Comparison of ENCODE assay signal across 17 cellular contexts in the genomic region with DNA sequence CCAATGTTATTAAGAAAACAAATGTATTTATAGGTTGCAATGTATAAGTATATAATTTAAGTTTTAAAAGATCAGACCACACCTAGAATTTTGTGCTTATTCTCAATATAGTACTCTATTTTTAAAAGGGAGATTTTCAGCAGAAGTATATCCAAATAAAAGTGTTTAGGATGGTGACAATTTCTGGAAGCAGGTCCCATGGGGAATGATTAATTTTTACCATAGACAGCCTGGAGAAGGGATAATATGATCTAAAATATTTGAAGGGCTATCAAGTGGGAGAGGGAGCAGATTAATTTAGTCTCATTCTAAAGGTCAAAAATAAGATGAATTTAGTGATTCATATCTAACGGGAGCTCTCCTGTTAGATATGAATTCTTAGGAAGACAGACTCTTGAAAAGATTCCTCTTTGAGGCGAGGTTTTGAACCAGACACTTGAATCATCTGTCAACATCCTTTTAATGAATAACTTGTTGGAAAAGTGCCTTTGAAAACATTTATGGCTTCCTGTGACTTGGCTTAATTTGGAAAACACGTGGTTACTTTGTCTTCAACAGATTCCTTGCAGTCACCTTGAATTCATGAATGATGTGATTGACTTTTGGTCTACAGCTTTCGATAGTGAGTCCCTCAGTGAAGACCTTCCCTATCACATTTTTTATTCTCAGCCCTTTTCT. TPM values are rescaled to one million over a fixed set of nuclear protein-coding genes. Genes with fewer than 3 reads are reported as not detected.
DNase-seq lines count a peak whose midpoint lies in the region; ATAC-seq, FAIRE-seq and TF ChIP-seq lines count a peak whose summit lies in the region.
"Had no signal": no experiment of that assay in that cellular context is flagged by ENCODE, and none has a peak within 500 bp of the region (broad histone marks: within the 10 kb centered on the region; RNA-seq: fewer than 3 reads in every experiment).

No MANE protein-coding gene starts in this region.

- TF ChIP-seq RAD21 in liver (IDR thresholded peaks at IDR 0.05) = no peak
- TF ChIP-seq RAD21 in HepG2 (CRISPR knock-in tag; IDR thresholded peaks at IDR 0.05) = no peak

- in situ Hi-C loops in HepG2 (cut with HindIII; ENCODE audit: extremely low pct_ligation_motif_present, low pct_unique_long_range_greater_than_20kb) = no loop called here

- H3K4me1 ChIP-seq in liver (ENCODE audit: control insufficient read depth in 4 of 4, insufficient read depth in 4 of 4, low read length in 3 of 4) = peaks cover 0 to 4% (median 2%) of the 10 kb centered on the region in 4 donors
- no peaks in the 10 kb centered on the region for H3K4me1 ChIP-seq in HepG2 (ENCODE audit: insufficient read depth, low read length)
- peaks cover 9% of the 10 kb centered on the region for H3K4me1 ChIP-seq in adipocyte (ENCODE audit: control insufficient read depth, insufficient read depth, low read length)
- no peaks in the 10 kb centered on the region for H3K4me1 ChIP-seq in foreskin keratinocyte
- H3K4me1 ChIP-seq in trophoblast cell (ENCODE audit: control insufficient read depth in 1 of 2, insufficient read depth in 2 of 2, low read length in 2 of 2) = no peaks in the 10 kb centered on the region
- H3K4me1 ChIP-seq: spleen, thyroid gland had no signal

- H3K4me3 ChIP-seq in liver (ENCODE audit: low read depth in 1 of 3, low read length in 3 of 3) (no peak overlapping the region), HepG2 (replicated peaks in 1 of 3; ENCODE audit: insufficient read depth in 1 of 3, low read depth in 2 of 3, low read length in 3 of 3) (no peak overlapping the region), adipocyte (ENCODE audit: low read length) (no peak overlapping the region), trophoblast cell (ENCODE audit: low read depth, low read length) (no peak overlapping the region)
- H3K4me3 ChIP-seq: MG63, spleen, thyroid gland had no signal

- no peak overlapping the region for H2BK120ac ChIP-seq in trophoblast cell (ENCODE audit: insufficient read depth, low read length, poor library complexity)

- H3K9ac ChIP-seq in liver (ENCODE audit: low read depth in 1 of 2, low read length in 2 of 2) (peak overlapping the region in 1 of 2 donors; percentile 53), HepG2 (ENCODE audit: insufficient read depth, low read depth, low read length) (no peak overlapping the region), adipocyte (ENCODE audit: low read length) (no peak overlapping the region), trophoblast cell (ENCODE audit: low read length) (no peak overlapping the region)

- H3K4me2 ChIP-seq in HepG2 (ENCODE audit: low read depth, low read length) = no peak overlapping the region
- no peak overlapping the region for H3K4me2 ChIP-seq in trophoblast cell (ENCODE audit: low read length)

- H4K20me1 ChIP-seq in HepG2 (ENCODE audit: insufficient read depth, low read length) = no peaks in the 10 kb centered on the region

- H3K27me3 ChIP-seq in liver (ENCODE audit: control insufficient read depth in 4 of 4, insufficient read depth in 4 of 4, low read length in 3 of 4) (no peaks in the 10 kb centered on the region), HepG2 (ENCODE audit: control insufficient read depth in 1 of 2, insufficient read depth in 2 of 2, low read length in 2 of 2) (peaks cover 0 to 1% of the 10 kb centered on the region in 2 experiments; a peak in 1 of 5 replicates), adipocyte (replicated peaks; ENCODE audit: control insufficient read depth, insufficient read depth, low read length) (no peaks in the 10 kb centered on the region), foreskin keratinocyte (no peaks in the 10 kb centered on the region), trophoblast cell (ENCODE audit: insufficient read depth, low read length) (no peaks in the 10 kb centered on the region)
- H3K27me3 ChIP-seq: MG63, neutrophil, thyroid gland had no signal

- no peaks in the 10 kb centered on the region for H3K36me3 ChIP-seq in liver (ENCODE audit: control insufficient read depth in 4 of 4, insufficient read depth in 3 of 4, low read depth in 1 of 4, low read length in 3 of 4)
- no peaks in the 10 kb centered on the region for H3K36me3 ChIP-seq in HepG2 (replicated peaks in 1 of 2; ENCODE audit: control insufficient read depth in 1 of 2, insufficient read depth in 2 of 2, low read length in 2 of 2)
- H3K36me3 ChIP-seq in adipocyte (ENCODE audit: control insufficient read depth, insufficient read depth, low read length, severe bottlenecking) = no peaks in the 10 kb centered on the region
- no peaks in the 10 kb centered on the region for H3K36me3 ChIP-seq in trophoblast cell (ENCODE audit: control insufficient read depth in 1 of 2, insufficient read depth in 2 of 2, low read length in 2 of 2)
- H3K36me3 ChIP-seq: MG63, neutrophil, spleen, thyroid gland had no signal

- TF ChIP-seq CTCF in liver (IDR thresholded peaks at IDR 0.05; ENCODE audit: low read depth, low read length, missing input control) = no peak
- TF ChIP-seq CTCF in HepG2 (CRISPR knock-in tag; IDR thresholded peaks at IDR 0.05) = no peak
- TF ChIP-seq CTCF in foreskin keratinocyte (conservative IDR thresholded peaks at IDR 0.05) = no peak

- BruUV-seq in HepG2 (replicated peaks; lab: Mats Ljungman, UMichigan) = no TSS peak

- intact Hi-C loops in HepG2 (cut with micrococcal nuclease; ENCODE audit: unreplicated experiment) = no loop called here

- no peak overlapping the region for H2BK5ac ChIP-seq in trophoblast cell (ENCODE audit: low read depth, low read length, poor library complexity)

- no peak overlapping the region for H4K12ac ChIP-seq in trophoblast cell (ENCODE audit: low read depth, low read length)

- no peak for TF ChIP-seq POLR2A in HepG2 (IDR thresholded peaks at IDR 0.05; ENCODE audit: insufficient read depth in 1 of 2, low read depth in 2 of 2, low read length in 2 of 2)
- no peak for TF ChIP-seq POLR2A in GM18505 (IDR thresholded peaks at IDR 0.05; ENCODE audit: borderline replicate concordance, extremely low read depth, insufficient read depth, insufficient read length)

- H3K79me2 ChIP-seq in HepG2 (ENCODE audit: insufficient read depth, low read length) (no peaks in the 10 kb centered on the region), trophoblast cell (ENCODE audit: control insufficient read depth, insufficient read depth, low read length, poor library complexity) (no peaks in the 10 kb centered on the region)

- H3K18ac ChIP-seq in trophoblast cell (ENCODE audit: low read length) = no peak overlapping the region

- no peak overlapping the region for H3K23ac ChIP-seq in trophoblast cell (ENCODE audit: low read length)

- H2BK12ac ChIP-seq in trophoblast cell (ENCODE audit: low read length) = no peak overlapping the region

- CTCF ChIA-PET in HepG2 (lab: Yijun Ruan, JAX; ENCODE audit: low intra/inter-chr PET ratio, low total read pairs) = no interaction called here

- no peaks in the 10 kb centered on the region for H3K79me1 ChIP-seq in trophoblast cell (ENCODE audit: low read length)

- H3K14ac ChIP-seq in trophoblast cell (ENCODE audit: low read length) = no peak overlapping the region

- FAIRE-seq in HepG2 (lab: Jason Lieb, UNC) = no peak

- POLR2A ChIA-PET in HepG2 (lab: Yijun Ruan, JAX) = no interaction called here

- H2AFZ ChIP-seq in HepG2 (ENCODE audit: low read length) (no peak overlapping the region), trophoblast cell (ENCODE audit: insufficient read depth, low read length, poor library complexity) (no peak overlapping the region)

- ATAC-seq in HepG2 = no peak
- ATAC-seq in foreskin keratinocyte = no peak
- ATAC-seq in GM18505 (IDR thresholded peaks at IDR 0.05; ENCODE audit: unreplicated experiment) = no peak
- no peak for ATAC-seq in GM21529 (IDR thresholded peaks at IDR 0.05; ENCODE audit: unreplicated experiment)
- ATAC-seq: left ventricle myocardium superior had no signal

- no peak for TF ChIP-seq EP300 in HepG2 (IDR thresholded peaks at IDR 0.05; ENCODE audit: low read depth in 2 of 2, low read length in 2 of 2)
- TF ChIP-seq EP300 in HepG2 (CRISPR knock-in tag; IDR thresholded peaks at IDR 0.05; ENCODE audit: borderline replicate concordance) = no peak

- no peak overlapping the region for H3K4ac ChIP-seq in trophoblast cell (ENCODE audit: low read depth, low read length)

- no peak overlapping the region for H4K8ac ChIP-seq in trophoblast cell (ENCODE audit: low read depth, low read length)

- H3K27ac ChIP-seq in liver (ENCODE audit: low read depth in 1 of 2, low read length in 2 of 2) (peak overlapping the region; percentile 38 to 61), HepG2 (ENCODE audit: extremely low read length, insufficient read depth, low read length) (no peak overlapping the region), foreskin keratinocyte (no peak overlapping the region), trophoblast cell (ENCODE audit: low read depth, low read length) (no peak overlapping the region)
- H3K27ac ChIP-seq: neutrophil, spleen, thyroid gland had no signal

- no peak overlapping the region for H2AK5ac ChIP-seq in trophoblast cell (ENCODE audit: low read length)

- no peak overlapping the region for H4K91ac ChIP-seq in trophoblast cell (ENCODE audit: low read depth, low read length)

- H3K9me3 ChIP-seq in liver (ENCODE audit: control insufficient read depth in 4 of 4, low read length in 3 of 4) = no peaks in the 10 kb centered on the region
- no peaks in the 10 kb centered on the region for H3K9me3 ChIP-seq in HepG2 (ENCODE audit: low read length)
- H3K9me3 ChIP-seq in adipocyte (ENCODE audit: control insufficient read depth, low read length) = peaks cover 3% of the 10 kb centered on the region
- H3K9me3 ChIP-seq in trophoblast cell (ENCODE audit: insufficient read depth, low read depth, low read length) = no peaks in the 10 kb centered on the region
- H3K9me3 ChIP-seq: MG63, neutrophil, thyroid gland had no signal

- 18% methylated on average over 4 of the region's 4 CpGs for WGBS in liver
- WGBS in HepG2 (ENCODE audit: low lambda C conversion rate) = 3% methylated on average over 4 of the region's 4 CpGs
- WGBS in trophoblast cell (ENCODE audit: extremely low coverage, insufficient coverage, insufficient read length) = no CpG with 5 or more reads among the region's 4 CpGs

- no peak for DNase-seq in HepG2 (ENCODE audit: low spot score)
- peak; percentile 15 for DNase-seq in adipocyte (ENCODE audit: low read depth)
- peak; percentile 24 to 49 for DNase-seq in foreskin keratinocyte
- no peak for DNase-seq in SIG-M5 (lab: John Stamatoyannopoulos, UW)
- no peak for DNase-seq in trophoblast cell
- DNase-seq: activated CD8-positive, alpha-beta memory T cell treated with anti-CD3 and anti-CD28 coated beads, Interleukin-2, amount 50 U/mL, for 4 hours; activated naive CD8-positive, alpha-beta T cell treated with anti-CD3 and anti-CD28 coated beads for 36 hours; glutamatergic neuron; left ventricle myocardium superior; MG63; Right ventricle myocardium superior; spleen; thyroid gland had no signal

RNA-seq across cellular contexts. Expression of a gene that starts 29.3 kb away (rescaled TPM):
- total RNA-seq in liver (not detected), HepG2 (2016; rRNA removed; fragmentation: Illumina TruSeq; extraction: Trizol) (not detected in 2 replicates), foreskin keratinocyte (not detected in 2 replicates)
- polyA plus RNA-seq in liver (not detected), HepG2 (2011; rRNA removed) (not detected in 2 replicates), foreskin keratinocyte (not detected in 2 replicates)
- total RNA-seq in HepG2 (2016; cell fraction: cytosol; rRNA removed; fragmentation: Illumina TruSeq; extraction: Trizol; ENCODE audit: low read depth) = not detected in 2 replicates
- total RNA-seq in HepG2 (2016; cell fraction: insoluble cytoplasmic fraction; rRNA removed; fragmentation: Illumina TruSeq; extraction: Trizol) = not detected in 2 replicates
- not detected in 2 replicates for total RNA-seq in HepG2 (2016; cell fraction: membrane; rRNA removed; fragmentation: Illumina TruSeq; extraction: Trizol)
- not detected in 2 replicates for total RNA-seq in HepG2 (2016; cell fraction: nucleus; rRNA removed; fragmentation: Illumina TruSeq; extraction: Trizol)
- not detected in 2 replicates for polyA plus RNA-seq in HepG2 (2011; cell fraction: cytosol; rRNA removed)
- polyA plus RNA-seq in HepG2 (2011; cell fraction: nucleus; rRNA removed) = not detected in 2 replicates
- polyA plus RNA-seq in HepG2 (2012) = not detected in 2 replicates
- polyA plus RNA-seq in HepG2 (2016; cell fraction: cytosol; fragmentation: Illumina TruSeq; extraction: Trizol; ENCODE audit: low read depth) = not detected in 2 replicates
- not detected in 2 replicates for polyA plus RNA-seq in HepG2 (2016; cell fraction: insoluble cytoplasmic fraction; fragmentation: Illumina TruSeq; extraction: Trizol; ENCODE audit: low read depth)
- polyA plus RNA-seq in HepG2 (2016; cell fraction: membrane; fragmentation: Illumina TruSeq; extraction: Trizol; ENCODE audit: low read depth) = not detected in 2 replicates
- not detected in 2 replicates for polyA plus RNA-seq in HepG2 (2016; cell fraction: nucleus; fragmentation: Illumina TruSeq; extraction: Trizol; ENCODE audit: insufficient read depth, low read depth)
- polyA minus RNA-seq in HepG2 (2011; rRNA and poly(A)+ RNA removed; ENCODE audit: low replicate concordance) = not detected in 2 replicates
- polyA minus RNA-seq in HepG2 (2011; cell fraction: cytosol; rRNA and poly(A)+ RNA removed) = not detected in 2 replicates
- not detected in 2 replicates for polyA minus RNA-seq in HepG2 (2011; cell fraction: nucleus; rRNA and poly(A)+ RNA removed)
- polyA plus RNA-seq in trophoblast cell (2013) = not detected in 2 replicates
- total RNA-seq: activated naive CD8-positive, alpha-beta T cell treated with anti-CD3 and anti-CD28 coated beads for 36 hours; left ventricle myocardium superior; Right ventricle myocardium superior; spleen; thyroid gland had no signal
- polyA plus RNA-seq: spleen had no signal

Comparison
In these comparisons a context has a peak if more than half of its experiments do, and no peak if none do; other contexts are left out.
1. H3K27ac ChIP-seq: peak in liver (2 of 2); none in HepG2 (single experiment), foreskin keratinocyte (single experiment) and trophoblast cell (single experiment).
2. DNase-seq: peak in adipocyte (single experiment) and foreskin keratinocyte (2 of 2); none in HepG2 (single experiment), SIG-M5 (single experiment) and trophoblast cell (0 of 2).